ENCODE assay signal across 22 cellular contexts in the genomic region with DNA sequence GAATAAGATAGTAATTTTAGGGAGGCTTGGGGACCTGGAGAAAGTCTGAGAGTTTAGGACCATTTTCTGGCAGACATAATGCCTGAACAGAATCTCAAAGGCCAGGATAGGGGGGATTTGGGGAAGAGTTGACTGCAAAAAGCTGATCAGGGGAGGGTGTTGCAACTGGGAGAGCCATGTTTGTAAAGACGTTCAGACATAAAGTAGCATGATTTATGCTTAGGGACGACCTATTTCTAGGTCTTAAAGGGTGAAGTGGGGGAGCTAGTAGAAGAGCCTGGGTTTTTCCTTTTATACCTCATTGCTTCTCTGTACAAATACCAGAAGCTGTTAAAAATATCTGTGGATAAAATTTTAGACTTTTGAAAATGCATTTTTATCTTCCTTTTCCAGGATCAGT.
"Had no signal": no experiment of that assay in that cellular context is flagged by ENCODE, and none has a peak within 500 bp of the region (broad histone marks: within the 10 kb centered on the region; RNA-seq: fewer than 3 reads in every experiment).

No MANE protein-coding gene starts in this region.

- H3K9me3 Mint-ChIP-seq: activated CD4-positive, alpha-beta T cell treated with anti-CD3 and anti-CD28 coated beads, Interleukin-2, amount 10 ng/mL, durations not matched to agents 24 days and 14 days; activated naive CD4-positive, alpha-beta T cell treated with anti-CD3 and anti-CD28 coated beads for 36 hours; T-helper 1 cell treated with Interleukin-12 subunit alpha and Interleukin-12 subunit beta and Interleukin-4 antibody, amounts not matched to agents 30 μg/mL and 1 μg/mL, for 36 hours had no signal

- H3K4me1 Mint-ChIP-seq: activated CD4-positive, alpha-beta T cell treated with anti-CD3 and anti-CD28 coated beads, Interleukin-2, amount 10 ng/mL, durations not matched to agents 24 days and 14 days had no signal

- H3K4me3 Mint-ChIP-seq: activated CD4-positive, alpha-beta T cell treated with anti-CD3 and anti-CD28 coated beads, Interleukin-2, amount 10 ng/mL, durations not matched to agents 24 days and 14 days; activated naive CD4-positive, alpha-beta T cell treated with anti-CD3 and anti-CD28 coated beads for 36 hours; activated naive CD8-positive, alpha-beta T cell; activated T-cell treated with anti-CD3 and anti-CD28 coated beads, Interleukin-2, amount 50 U/mL, for 4 hours; T-helper 1 cell treated with Interleukin-12 subunit alpha and Interleukin-12 subunit beta and Interleukin-4 antibody, amounts not matched to agents 30 μg/mL and 1 μg/mL, for 36 hours had no signal

- ATAC-seq: activated T-cell treated with anti-CD3 and anti-CD28 coated beads, Interleukin-2, amount 50 U/mL, for 4 hours; PC-3 had no signal

- DNase-seq: activated CD4-positive, alpha-beta T cell treated with anti-CD3 and anti-CD28 coated beads for 1 hour; activated CD4-positive, alpha-beta T cell treated with anti-CD3 and anti-CD28 coated beads, Interleukin-2, amount 10 ng/mL, durations not matched to agents 24 days and 14 days; activated CD4-positive, alpha-beta T cell treated with anti-CD3 and anti-CD28 coated beads, Interleukin-2, amount 50 U/mL, for 48 hours; activated CD8-positive, alpha-beta memory T cell treated with anti-CD3 and anti-CD28 coated beads for 24 hours; activated effector memory CD4-positive, alpha-beta T cell treated with anti-CD3 and anti-CD28 coated beads, Interleukin-2, amount 50 U/mL, for 16 hours; activated naive CD4-positive, alpha-beta T cell treated with anti-CD3 and anti-CD28 coated beads for 36 hours; activated T-cell treated with anti-CD3 and anti-CD28 coated beads, Interleukin-2, amount 50 U/mL, for 4 hours; brain microvascular endothelial cell; Karpas-422; MM.1S; NCI-H1105; NCI-H1436; NCI-H1694 treated with DMSO at 0.1 percent for 48 hours; NCI-H2029 treated with DMSO at 0.1 percent for 48 hours; NCI-H345; NCI-H524; PC-3; SHP77 treated with DMSO at 0.1 percent for 48 hours had no signal

- H3K27me3 ChIP-seq: brain microvascular endothelial cell, cardiac muscle cell had no signal

- H3K27ac Mint-ChIP-seq: activated CD4-positive, alpha-beta T cell treated with anti-CD3 and anti-CD28 coated beads, Interleukin-2, amount 10 ng/mL, durations not matched to agents 24 days and 14 days; activated naive CD4-positive, alpha-beta T cell treated with anti-CD3 and anti-CD28 coated beads for 36 hours; activated naive CD8-positive, alpha-beta T cell; T-helper 1 cell treated with Interleukin-12 subunit alpha and Interleukin-12 subunit beta and Interleukin-4 antibody, amounts not matched to agents 30 μg/mL and 1 μg/mL, for 36 hours had no signal

- H3K36me3 ChIP-seq: brain microvascular endothelial cell, cardiac muscle cell had no signal

- FAIRE-seq: RCC 7860 had no signal

- H3K27ac ChIP-seq: brain microvascular endothelial cell, cardiac muscle cell had no signal

- H3K4me3 ChIP-seq: cardiac muscle cell had no signal
